23 cellular contexts compared by ENCODE assay signal in the genomic region with DNA sequence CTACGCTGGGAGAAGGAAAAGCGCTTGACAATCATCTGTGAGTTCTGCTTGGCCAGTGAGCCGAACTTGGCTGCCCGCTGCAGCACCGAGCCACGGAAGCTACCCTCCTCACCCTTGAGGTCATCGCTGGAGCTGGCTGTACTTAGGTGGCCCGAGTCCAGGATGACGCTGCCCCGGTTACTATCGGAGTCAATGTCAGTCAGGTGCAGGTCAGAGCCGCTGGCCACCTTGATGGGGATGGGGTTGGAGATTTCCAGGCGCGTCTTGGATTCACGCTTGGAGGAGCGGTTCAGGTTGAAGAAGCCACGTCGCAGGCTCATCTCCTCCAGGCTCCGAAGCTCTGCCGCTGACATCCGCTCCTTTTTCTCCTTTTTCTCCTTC.
"Had no signal": no experiment of that assay in that cellular context is flagged by ENCODE, and none has a peak within 500 bp of the region (broad histone marks: within the 10 kb centered on the region; RNA-seq: fewer than 3 reads in every experiment).

No MANE protein-coding gene starts in this region.

- H3K27me3 ChIP-seq: heart left ventricle, pancreas, tibial artery, upper lobe of left lung, uterus had no signal

- H3K36me3 ChIP-seq: uterus had no signal

- FAIRE-seq: colon, pancreas had no signal

- H3K9me3 ChIP-seq: heart left ventricle, pancreas, psoas muscle, tibial artery, upper lobe of left lung, uterus had no signal

- ATAC-seq: heart left ventricle; left colon; natural killer cell; pancreas; psoas muscle; sciatic nerve; stimulated activated effector memory CD8-positive, alpha-beta T cell treated with anti-CD3 and anti-CD28 coated beads, Interleukin-12 subunit alpha, Interleukin-12 subunit beta, amount 100 ng/mL, for 72 hours; stimulated activated naive CD8-positive, alpha-beta T cell treated with anti-CD3 and anti-CD28 coated beads, Interleukin-15, Interleukin-2, amounts not matched to agents 100 U/mL and 50 U/mL, for 24 hours had no signal

- H3K27ac Mint-ChIP-seq: dendritic cell treated with granulocyte-macrophage colony-stimulating factor and Interleukin-4, amounts not matched to agents 40 ng/mL and 50 ng/mL, for 4 days; mesothelial cell of epicardium; natural killer cell had no signal

- H3K27ac ChIP-seq: heart left ventricle, pancreas, psoas muscle, tibial artery, uterus had no signal

- H3K4me1 ChIP-seq: uterus had no signal

- H3K36me3 Mint-ChIP-seq: natural killer cell had no signal

- H3K4me1 Mint-ChIP-seq: natural killer cell; stimulated activated effector memory CD8-positive, alpha-beta T cell treated with anti-CD3 and anti-CD28 coated beads, Interleukin-12 subunit alpha, Interleukin-12 subunit beta, amount 100 ng/mL, for 72 hours had no signal

- H3K4me3 Mint-ChIP-seq: dendritic cell treated with granulocyte-macrophage colony-stimulating factor and Interleukin-4, amounts not matched to agents 40 ng/mL and 50 ng/mL, for 4 days; mesothelial cell of epicardium; natural killer cell; neural crest cell; stimulated activated effector memory CD8-positive, alpha-beta T cell treated with anti-CD3 and anti-CD28 coated beads, Interleukin-12 subunit alpha, Interleukin-12 subunit beta, amount 100 ng/mL, for 72 hours had no signal

- H3K9me3 Mint-ChIP-seq: dendritic cell treated with granulocyte-macrophage colony-stimulating factor and Interleukin-4, amounts not matched to agents 40 ng/mL and 50 ng/mL, for 4 days; mesothelial cell of epicardium; natural killer cell; neural crest cell; stimulated activated effector memory CD8-positive, alpha-beta T cell treated with anti-CD3 and anti-CD28 coated beads, Interleukin-12 subunit alpha, Interleukin-12 subunit beta, amount 100 ng/mL, for 72 hours had no signal

- DNase-seq: cerebellar nuclear complex; foreskin melanocyte; heart left ventricle; hippocampal formation; left colon; natural killer cell; occipital lobe; psoas muscle; retina; stimulated activated CD4-positive, alpha-beta T cell treated with anti-CD3 and anti-CD28 coated beads, Interleukin-12 subunit alpha, Interleukin-12 subunit beta, amount 100 ng/mL, for 4 hours; stimulated activated CD4-positive, alpha-beta T cell treated with anti-CD3 and anti-CD28 coated beads, Interleukin-2, amount 100 ng/mL, for 48 hours; stimulated activated CD8-positive, alpha-beta memory T cell treated with anti-CD3 and anti-CD28 coated beads, Interleukin-4, amount 100 ng/mL, for 48 hours; stimulated activated naive CD8-positive, alpha-beta T cell treated with anti-CD3 and anti-CD28 coated beads, Interleukin-15, Interleukin-2, amounts not matched to agents 100 U/mL and 50 U/mL, for 24 hours; tibial artery; uterus had no signal

- H3K4me3 ChIP-seq: heart left ventricle, pancreas, psoas muscle, tibial artery, upper lobe of left lung, uterus had no signal

- H3K27me3 Mint-ChIP-seq: dendritic cell treated with granulocyte-macrophage colony-stimulating factor and Interleukin-4, amounts not matched to agents 40 ng/mL and 50 ng/mL, for 4 days had no signal
